ENCODE assay signal across 8 cellular contexts in genomic region chr11:65639623-65640482, GRCh38. TPM values are rescaled to one million over a fixed set of nuclear protein-coding genes. Genes with fewer than 3 reads are reported as not detected.
DNase-seq lines count a peak whose midpoint lies in the region; ATAC-seq and TF ChIP-seq lines count a peak whose summit lies in the region.

No MANE protein-coding gene starts in this region.

- TF ChIP-seq CTCF in activated CD8-positive, alpha-beta T cell treated with anti-CD3 and anti-CD28 coated beads for 36 hours (IDR thresholded peaks at IDR 0.05), result no peak
- TF ChIP-seq CTCF in heart left ventricle (IDR thresholded peaks at IDR 0.05), result no peak

- no peak for TF ChIP-seq POLR2A in heart left ventricle (IDR thresholded peaks at IDR 0.05)

- no peaks in the 10 kb centered on the region for H3K9me3 ChIP-seq in heart left ventricle

- intact Hi-C loops in activated CD8-positive, alpha-beta T cell treated with anti-CD3 and anti-CD28 coated beads for 36 hours (cut with micrococcal nuclease), result no loop called here
- intact Hi-C loops in heart left ventricle (cut with DNase I), result loop anchor here in 3 of 10 donors (2.0 to 10.0 kb wide), 4 partner anchors 13 to 175 kb away; partner anchors contain the start of gene KAT5 (in 1 of the 3)

- peak overlapping the region; percentile 77 for H3K4me3 Mint-ChIP-seq in activated CD8-positive, alpha-beta T cell treated with anti-CD3 and anti-CD28 coated beads for 36 hours

- H3K4me1 ChIP-seq in heart left ventricle, result peaks cover 0 to 68% (median 39%) of the 10 kb centered on the region in 12 donors

- peak; percentile 83 for DNase-seq in activated CD8-positive, alpha-beta T cell treated with anti-CD3 and anti-CD28 coated beads for 36 hours
- peak in 4 of 5 donors; percentile 59 to 69 (median 64) for DNase-seq in heart left ventricle
- DNase-seq in stimulated activated naive CD4-positive, alpha-beta T cell (lab: John Stamatoyannopoulos, UW), result peak; percentile 65 to 89 (median 78)
- no peak for DNase-seq in NCI-H524 (lab: John Stamatoyannopoulos, UW)
- DNase-seq in NCI-H1694 treated with DMSO at 0.1 percent for 48 hours (lab: John Stamatoyannopoulos, UW), result no peak
- no peak for DNase-seq in NCI-H446 (lab: John Stamatoyannopoulos, UW)

- H3K4me1 Mint-ChIP-seq in activated CD8-positive, alpha-beta T cell treated with anti-CD3 and anti-CD28 coated beads for 36 hours (ENCODE audit: low read depth), result peaks cover 41% of the 10 kb centered on the region

- H3K27me3 Mint-ChIP-seq in activated CD8-positive, alpha-beta T cell treated with anti-CD3 and anti-CD28 coated beads for 36 hours, result no peaks in the 10 kb centered on the region

- peaks cover 56% of the 10 kb centered on the region for H3K36me3 Mint-ChIP-seq in activated CD8-positive, alpha-beta T cell treated with anti-CD3 and anti-CD28 coated beads for 36 hours (ENCODE audit: low read depth)

- peak overlapping the region; percentile 90 for H3K27ac Mint-ChIP-seq in activated CD8-positive, alpha-beta T cell treated with anti-CD3 and anti-CD28 coated beads for 36 hours

- CTCF ChIA-PET in activated CD8-positive, alpha-beta T cell treated with anti-CD3 and anti-CD28 coated beads for 36 hours (lab: Charles Lee), result interaction anchor here (0.9 to 3.2 kb wide), 8 partner anchors 13 to 382 kb away, joined by 3 to 17 read pairs (median 4); no protein-coding TSS in a partner anchor

- peak overlapping the region; percentile 85 to 99 (median 94) for H3K27ac ChIP-seq in heart left ventricle

- H3K36me3 ChIP-seq in heart left ventricle, result peaks cover 0 to 69% (median 52%) of the 10 kb centered on the region in 9 donors

- H3K4me3 ChIP-seq in heart left ventricle, result peak overlapping the region in 10 of 12 donors; percentile 11 to 95 (median 86)

- peak; percentile 43 for ATAC-seq in GM18867 (IDR thresholded peaks at IDR 0.05; ENCODE audit: unreplicated experiment)
- peak; percentile 47 for ATAC-seq in HG03175 (IDR thresholded peaks at IDR 0.05; ENCODE audit: unreplicated experiment)
- peak; percentile 37 for ATAC-seq in activated CD8-positive, alpha-beta T cell treated with anti-CD3 and anti-CD28 coated beads for 36 hours
- peak in 3 of 4 donors; percentile 1 to 36 (median 3) for ATAC-seq in heart left ventricle

- no peaks in the 10 kb centered on the region for H3K27me3 ChIP-seq in heart left ventricle

- 45 to 61% (median 58%) methylated on average over 7 to 8 of the region's 8 CpGs for WGBS in heart left ventricle, 4 donors

- POLR2A ChIA-PET in activated CD8-positive, alpha-beta T cell treated with anti-CD3 and anti-CD28 coated beads for 36 hours (lab: Charles Lee), result interaction anchor here (0.7 to 23.0 kb wide), 12 partner anchors 9 to 72 kb away, joined by 3 to 320 read pairs (median 4); partner anchors contain the start of genes KAT5, PCNX3, RELA and ZNRD2

- no peaks in the 10 kb centered on the region for H3K9me3 Mint-ChIP-seq in activated CD8-positive, alpha-beta T cell treated with anti-CD3 and anti-CD28 coated beads for 36 hours

RNA-seq across cellular contexts. Expression of gene SIPA1, which starts 2.0 kb away (rescaled TPM):
- 100 to 1,000 TPM; 172 to 180 TPM for total RNA-seq in activated CD8-positive, alpha-beta T cell treated with anti-CD3 and anti-CD28 coated beads for 36 hours
- 10 to 100 TPM; 17.0 to 63.3 (median 21.6) TPM for total RNA-seq in heart left ventricle
- 10 to 100 TPM; 26.5 to 35.5 TPM for polyA plus RNA-seq in heart left ventricle

RNA-seq across cellular contexts. Expression of gene RELA, which starts 22.9 kb away (rescaled TPM):
- 10 to 100 TPM; 65.6 to 72.5 TPM for total RNA-seq in activated CD8-positive, alpha-beta T cell treated with anti-CD3 and anti-CD28 coated beads for 36 hours
- total RNA-seq in heart left ventricle, result 10 to 100 TPM; 31.2 to 86.4 (median 42.3) TPM
- polyA plus RNA-seq in heart left ventricle, result 10 to 100 TPM; 22.2 to 49.5 TPM

RNA-seq across cellular contexts. Expression of gene PCNX3, which starts 24.3 kb away (rescaled TPM):
- total RNA-seq in activated CD8-positive, alpha-beta T cell treated with anti-CD3 and anti-CD28 coated beads for 36 hours, result 10 to 100 TPM; 34.3 to 34.4 TPM
- total RNA-seq in heart left ventricle, result 10 to 100 TPM in 8 of 9 donors, 1 to 10 TPM in 1; 9.5 to 23.4 (median 15.4) TPM
- polyA plus RNA-seq in heart left ventricle, result 10 to 100 TPM in 1 of 2 donors, 1 to 10 TPM in 1; 7.1 to 14.0 TPM

RNA-seq across cellular contexts. Expression of gene MAP3K11, which starts 25.8 kb away (rescaled TPM):
- total RNA-seq in activated CD8-positive, alpha-beta T cell treated with anti-CD3 and anti-CD28 coated beads for 36 hours, result 10 to 100 TPM; 40.3 to 45.6 TPM
- total RNA-seq in heart left ventricle, result 10 to 100 TPM; 26.2 to 68.6 (median 31.4) TPM
- polyA plus RNA-seq in heart left ventricle, result 10 to 100 TPM; 29.4 to 39.3 TPM

RNA-seq across cellular contexts. Expression of gene KCNK7, which starts 44.3 kb away (rescaled TPM):
- total RNA-seq in activated CD8-positive, alpha-beta T cell treated with anti-CD3 and anti-CD28 coated beads for 36 hours, result under 1 TPM in 1 of 2 experiments, not detected in 1; 0.77 TPM
- under 1 TPM in 7 of 9 donors, not detected in 2; 0.18 to 0.75 (median 0.41) TPM for total RNA-seq in heart left ventricle
- polyA plus RNA-seq in heart left ventricle, result 1 to 10 TPM in 1 of 2 donors, under 1 TPM in 1; 0.42 to 1.6 TPM

Comparison
In these comparisons a context has a peak if more than half of its experiments do, and no peak if none do; other contexts are left out.
1. DNase-seq: peak in activated CD8-positive, alpha-beta T cell treated with anti-CD3 and anti-CD28 coated beads for 36 hours (single experiment), heart left ventricle (4 of 5) and stimulated activated naive CD4-positive, alpha-beta T cell (6 of 6); none in NCI-H524 (0 of 2), NCI-H1694 treated with DMSO at 0.1 percent for 48 hours (single experiment) and NCI-H446 (0 of 2).
2. Peak in every context shown above with its lines, with median percentiles within 50 percentile points of each other: ATAC-seq.